1 cellular context compared by ENCODE assay signal in genomic region chr1:208215393-208215792, GRCh38.
TF ChIP-seq lines count a peak whose summit lies in the region.

No MANE protein-coding gene starts in this region.

TF ChIP-seq in K562, 482 proteins besides CTCF, POLR2A, EP300 and RAD21 (continued from another document):
- TF ChIP-seq ZNF407 (IDR thresholded peaks at IDR 0.05; ENCODE audit: low read depth) (no peak), KLF16 (IDR thresholded peaks at IDR 0.05) (no peak), ZNF124 (CRISPR knock-in tag; IDR thresholded peaks at IDR 0.05) (no peak), WHSC1 (IDR thresholded peaks at IDR 0.05; ENCODE audit: low read length) (no peak), ZNF143 (CRISPR knock-in tag; IDR thresholded peaks at IDR 0.05) (no peak), ARID1B (IDR thresholded peaks at IDR 0.05) (no peak), NRF1 (conservative IDR thresholded peaks at IDR 0.05 in 1 of 2, IDR thresholded peaks at IDR 0.05 in 1 of 2) (no peak), ZNF780A (CRISPR knock-in tag; IDR thresholded peaks at IDR 0.05) (no peak), GATAD2B (IDR thresholded peaks at IDR 0.05; ENCODE audit: borderline replicate concordance) (no peak), EHMT2 (IDR thresholded peaks at IDR 0.05) (peak; percentile 40; the same call in 1 of the 2 replicates), EGR1 (conservative IDR thresholded peaks at IDR 0.05) (no peak), EP400 (IDR thresholded peaks at IDR 0.05) (no peak), NFE2L1 (tag; IDR thresholded peaks at IDR 0.05; ENCODE audit: borderline replicate concordance, low read depth) (no peak), SRSF7 (optimal IDR thresholded peaks at IDR 0.05; ENCODE audit: low read depth, low read length) (no peak), ZBTB26 (CRISPR knock-in tag; IDR thresholded peaks at IDR 0.05) (peak; percentile 68; the same call in 1 of the 2 replicates), XRCC5 (IDR thresholded peaks at IDR 0.05; ENCODE audit: low read depth, low read length) (no peak), TFAM (CRISPR knock-in tag; conservative IDR thresholded peaks at IDR 0.05) (no peak)
- TF ChIP-seq, protein P1, sequence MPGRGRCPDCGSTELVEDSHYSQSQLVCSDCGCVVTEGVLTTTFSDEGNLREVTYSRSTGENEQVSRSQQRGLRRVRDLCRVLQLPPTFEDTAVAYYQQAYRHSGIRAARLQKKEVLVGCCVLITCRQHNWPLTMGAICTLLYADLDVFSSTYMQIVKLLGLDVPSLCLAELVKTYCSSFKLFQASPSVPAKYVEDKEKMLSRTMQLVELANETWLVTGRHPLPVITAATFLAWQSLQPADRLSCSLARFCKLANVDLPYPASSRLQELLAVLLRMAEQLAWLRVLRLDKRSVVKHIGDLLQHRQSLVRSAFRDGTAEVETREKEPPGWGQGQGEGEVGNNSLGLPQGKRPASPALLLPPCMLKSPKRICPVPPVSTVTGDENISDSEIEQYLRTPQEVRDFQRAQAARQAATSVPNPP (IDR thresholded peaks at IDR 0.05; ENCODE audit: borderline replicate concordance, insufficient read depth, insufficient read length), result no peak
- TF ChIP-seq, protein P2, sequence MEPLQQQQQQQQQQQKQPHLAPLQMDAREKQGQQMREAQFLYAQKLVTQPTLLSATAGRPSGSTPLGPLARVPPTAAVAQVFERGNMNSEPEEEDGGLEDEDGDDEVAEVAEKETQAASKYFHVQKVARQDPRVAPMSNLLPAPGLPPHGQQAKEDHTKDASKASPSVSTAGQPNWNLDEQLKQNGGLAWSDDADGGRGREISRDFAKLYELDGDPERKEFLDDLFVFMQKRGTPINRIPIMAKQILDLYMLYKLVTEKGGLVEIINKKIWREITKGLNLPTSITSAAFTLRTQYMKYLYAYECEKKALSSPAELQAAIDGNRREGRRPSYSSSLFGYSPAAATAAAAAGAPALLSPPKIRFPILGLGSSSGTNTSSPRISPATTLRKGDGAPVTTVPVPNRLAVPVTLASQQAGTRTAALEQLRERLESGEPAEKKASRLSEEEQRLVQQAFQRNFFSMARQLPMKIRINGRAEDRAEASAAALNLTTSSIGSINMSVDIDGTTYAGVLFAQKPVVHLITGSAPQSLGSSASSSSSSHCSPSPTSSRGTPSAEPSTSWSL (CRISPR knock-in tag; IDR thresholded peaks at IDR 0.05; ENCODE audit: borderline replicate concordance), result no peak
